26 cellular contexts compared by ENCODE assay signal in genomic region chr7:55180821-55181542, GRCh38.
DNase-seq lines count a peak whose midpoint lies in the region; ATAC-seq, FAIRE-seq and TF ChIP-seq lines count a peak whose summit lies in the region.
"Had no signal": no experiment of that assay in that cellular context is flagged by ENCODE, and none has a peak within 500 bp of the region (broad histone marks: within the 10 kb centered on the region; RNA-seq: fewer than 3 reads in every experiment).

No MANE protein-coding gene starts in this region.

- H3K36me3 ChIP-seq in colonic mucosa (no peaks in the 10 kb centered on the region), liver (ENCODE audit: control insufficient read depth in 4 of 4, insufficient read depth in 3 of 4, low read depth in 1 of 4, low read length in 3 of 4) (peaks cover 15 to 36% (median 29%) of the 10 kb centered on the region in 4 donors), small intestine (ENCODE audit: control insufficient read depth in 2 of 2, insufficient read depth in 2 of 2, low read length in 2 of 2) (no peaks in the 10 kb centered on the region)

- no peak overlapping the region for H3K4me3 Mint-ChIP-seq in effector memory CD8-positive, alpha-beta T cell
- H3K4me3 Mint-ChIP-seq: memory B cell had no signal

- TF ChIP-seq CTCF in LNCAP (IDR thresholded peaks at IDR 0.05) = peak; percentile 73
- TF ChIP-seq CTCF in colonic mucosa (IDR thresholded peaks at IDR 0.05) = peak; percentile 28
- peak; percentile 32 for TF ChIP-seq CTCF in liver (IDR thresholded peaks at IDR 0.05; ENCODE audit: low read depth, low read length, missing input control)

- H3K4me1 ChIP-seq in colonic mucosa = peaks cover 4% of the 10 kb centered on the region
- H3K4me1 ChIP-seq in liver (ENCODE audit: control insufficient read depth in 4 of 4, insufficient read depth in 4 of 4, low read length in 3 of 4) = peaks cover 9 to 46% (median 29%) of the 10 kb centered on the region in 4 donors
- H3K4me1 ChIP-seq in small intestine (ENCODE audit: control insufficient read depth in 2 of 2, insufficient read depth in 1 of 2, low read depth in 1 of 2, low read length in 1 of 2) = peaks cover 0 to 11% of the 10 kb centered on the region in 2 donors

- H3K4me3 ChIP-seq in colonic mucosa = no peak overlapping the region
- H3K4me3 ChIP-seq in liver (ENCODE audit: low read depth in 1 of 3, low read length in 3 of 3) = no peak overlapping the region
- no peak overlapping the region for H3K4me3 ChIP-seq in small intestine (ENCODE audit: low read depth in 1 of 2, low read length in 2 of 2)
- H3K4me3 ChIP-seq: heart right ventricle, SK-N-MC, skin epidermis, upper lobe of left lung had no signal

- intact Hi-C loops in colonic mucosa (cut with DNase I) = no loop called here

- TF ChIP-seq RAD21 in liver (IDR thresholded peaks at IDR 0.05) = peak; percentile 56 to 76

- ATAC-seq in effector memory CD8-positive, alpha-beta T cell (replicated peaks) = no peak
- ATAC-seq: activated naive CD4-positive, alpha-beta T cell treated with anti-CD3 and anti-CD28 coated beads, Interleukin-2, amount 50 U/mL, for 72 hours; esophagus mucosa; heart right ventricle had no signal

- DNase-seq in colonic mucosa = peak; percentile 77
- peak; percentile 97 for DNase-seq in small intestine
- no peak for DNase-seq in NCI-H1417 treated with DMSO at 0.1 percent for 48 hours (lab: John Stamatoyannopoulos, UW)
- DNase-seq in effector memory CD8-positive, alpha-beta T cell = no peak
- no peak for DNase-seq in MV-4-11 (lab: John Stamatoyannopoulos, UW)
- DNase-seq in NCI-H226 = no peak
- DNase-seq: activated CD4-positive, alpha-beta T cell treated with anti-CD3 and anti-CD28 coated beads, Interleukin-2, amount 50 U/mL, for 48 hours; C1 segment of cervical spinal cord; DMS79 treated with DMSO at 0.1 percent for 48 hours; heart right ventricle; NCI-H1105; NCI-H2081 treated with DMSO at 0.1 percent for 48 hours; NCI-H82; nucleus accumbens; stimulated activated CD8-positive, alpha-beta memory T cell treated with anti-CD3 and anti-CD28 coated beads, Interleukin-4, amount 100 ng/mL, for 48 hours; upper lobe of left lung had no signal

- H3K9me3 ChIP-seq in colonic mucosa = no peaks in the 10 kb centered on the region
- H3K9me3 ChIP-seq in liver (ENCODE audit: control insufficient read depth in 4 of 4, low read length in 3 of 4) = no peaks in the 10 kb centered on the region
- H3K9me3 ChIP-seq in small intestine (ENCODE audit: control insufficient read depth, low read depth) = no peaks in the 10 kb centered on the region
- H3K9me3 ChIP-seq: heart right ventricle, upper lobe of left lung had no signal

- no peak overlapping the region for H3K27ac ChIP-seq in colonic mucosa
- peak overlapping the region; percentile 15 to 35 for H3K27ac ChIP-seq in liver (ENCODE audit: low read depth in 1 of 2, low read length in 2 of 2)
- H3K27ac ChIP-seq in small intestine (ENCODE audit: low read depth in 1 of 2, low read length in 1 of 2) = peak overlapping the region; percentile 27 to 60
- H3K27ac ChIP-seq: heart right ventricle, SK-N-MC, upper lobe of left lung had no signal

- H3K36me3 Mint-ChIP-seq in effector memory CD8-positive, alpha-beta T cell (ENCODE audit: insufficient read depth) = peaks cover 3% of the 10 kb centered on the region
- H3K36me3 Mint-ChIP-seq: activated naive CD4-positive, alpha-beta T cell treated with anti-CD3 and anti-CD28 coated beads, Interleukin-2, amount 50 U/mL, for 72 hours; memory B cell had no signal

- peaks cover 4 to 10% of the 10 kb centered on the region in 2 donors for H3K4me1 Mint-ChIP-seq in effector memory CD8-positive, alpha-beta T cell (ENCODE audit: low read depth in 2 of 2)
- H3K4me1 Mint-ChIP-seq: memory B cell had no signal

- no peak for FAIRE-seq in small intestine (lab: Jason Lieb, UNC)
- FAIRE-seq: bronchial epithelial cell, colon had no signal

- no peaks in the 10 kb centered on the region for H3K9me3 Mint-ChIP-seq in effector memory CD8-positive, alpha-beta T cell
- H3K9me3 Mint-ChIP-seq: activated naive CD4-positive, alpha-beta T cell treated with anti-CD3 and anti-CD28 coated beads, Interleukin-2, amount 50 U/mL, for 72 hours; activated T-helper 2 cell treated with anti-CD3 and anti-CD28 coated beads, Interferon-gamma antibody, Interleukin-2, Interleukin-4, amounts not matched to agents 10 μg/mL and 5 μg/mL and 100 μg/mL, durations not matched to agents 14 hours and 24 hours and 36 hours; memory B cell had no signal

- H3K9ac ChIP-seq in colonic mucosa (ENCODE audit: low read depth in 2 of 2, low read length in 2 of 2) (peak overlapping the region in 1 of 2 donors; percentile 13), liver (ENCODE audit: low read depth in 1 of 2, low read length in 2 of 2) (no peak overlapping the region)

- H3K27ac Mint-ChIP-seq in effector memory CD8-positive, alpha-beta T cell = no peak overlapping the region
- H3K27ac Mint-ChIP-seq: activated naive CD4-positive, alpha-beta T cell treated with anti-CD3 and anti-CD28 coated beads, Interleukin-2, amount 50 U/mL, for 72 hours; activated T-helper 2 cell treated with anti-CD3 and anti-CD28 coated beads, Interferon-gamma antibody, Interleukin-2, Interleukin-4, amounts not matched to agents 10 μg/mL and 5 μg/mL and 100 μg/mL, durations not matched to agents 14 hours and 24 hours and 36 hours; memory B cell had no signal

- H3K27me3 Mint-ChIP-seq in effector memory CD8-positive, alpha-beta T cell = peaks cover 26 to 49% of the 10 kb centered on the region in 2 donors

- 55% methylated on average over 22 of the region's 22 CpGs for WGBS in liver
- WGBS in small intestine, 3 donors = 24 to 74% (median 49%) methylated on average over 22 of the region's 22 CpGs

- H3K27me3 ChIP-seq in colonic mucosa = no peaks in the 10 kb centered on the region
- H3K27me3 ChIP-seq in liver (ENCODE audit: control insufficient read depth in 4 of 4, insufficient read depth in 4 of 4, low read length in 3 of 4) = no peaks in the 10 kb centered on the region
- no peaks in the 10 kb centered on the region for H3K27me3 ChIP-seq in small intestine (ENCODE audit: control insufficient read depth in 2 of 2, insufficient read depth in 2 of 2, low read length in 2 of 2)
- H3K27me3 ChIP-seq: heart right ventricle, upper lobe of left lung had no signal

TF ChIP-seq in liver, 16 proteins besides CTCF, POLR2A, EP300 and RAD21 (continues in another document):
- TF ChIP-seq TAF1 (conservative IDR thresholded peaks at IDR 0.05) = no peak
- TF ChIP-seq ATF3 (IDR thresholded peaks at IDR 0.05) = no peak
- peak; percentile 27 for TF ChIP-seq YY1 (IDR thresholded peaks at IDR 0.05)
- peak in 1 of 2 donors; percentile 24 for TF ChIP-seq JUND (IDR thresholded peaks at IDR 0.05)
- TF ChIP-seq REST (IDR thresholded peaks at IDR 0.05) = no peak
- TF ChIP-seq NR2F2 (IDR thresholded peaks at IDR 0.05) = no peak
- TF ChIP-seq SP1 (IDR thresholded peaks at IDR 0.05) = peak; percentile 80
- peak; percentile 77 to 86 for TF ChIP-seq RXRA (IDR thresholded peaks at IDR 0.05)
- peak; percentile 56 for TF ChIP-seq HNF4G (IDR thresholded peaks at IDR 0.05)
- TF ChIP-seq GABPA (IDR thresholded peaks at IDR 0.05 in 1 of 2, conservative IDR thresholded peaks at IDR 0.05 in 1 of 2) = no peak
- TF ChIP-seq MAX (IDR thresholded peaks at IDR 0.05) = peak; percentile 69
- no peak for TF ChIP-seq ZBTB33 (IDR thresholded peaks at IDR 0.05)
- peak; percentile 7 for TF ChIP-seq FOXA1 (IDR thresholded peaks at IDR 0.05)

Comparison
In these comparisons a context has a peak if more than half of its experiments do, and no peak if none do; other contexts are left out.
1. DNase-seq: peak in colonic mucosa (single experiment) and small intestine (single experiment); none in NCI-H1417 treated with DMSO at 0.1 percent for 48 hours (single experiment), effector memory CD8-positive, alpha-beta T cell (0 of 3), MV-4-11 (single experiment) and NCI-H226 (single experiment).
2. Peak in every context shown above with its lines, with median percentiles within 50 percentile points of each other: CTCF ChIP-seq.